In genomic region chr12:98955284-98955683, GRCh38 we compare ENCODE assay signal across 8 cellular contexts.
DNase-seq lines count a peak whose midpoint lies in the region; ATAC-seq and TF ChIP-seq lines count a peak whose summit lies in the region.

No MANE protein-coding gene starts in this region.

- no peak overlapping the region for H3K4me3 Mint-ChIP-seq in naive thymus-derived CD8-positive, alpha-beta T cell

- H3K36me3 Mint-ChIP-seq in naive thymus-derived CD8-positive, alpha-beta T cell = peaks cover 0 to under 1% (median 0%) of the 10 kb centered on the region in 3 donors

- CTCF ChIA-PET in AG04449 (lab: Yijun Ruan, JAX) = interaction anchor here (1.1 to 4.4 kb wide), 3 partner anchors 15 to 43 kb away, joined by 3 to 16 read pairs (median 3); no protein-coding TSS in a partner anchor

- peak; percentile 14 for TF ChIP-seq CTCF in AG04449 (IDR thresholded peaks at IDR 0.05; ENCODE audit: insufficient read depth, low read length, missing control alignments)

- no peak for DNase-seq in AG04449 (ENCODE audit: low read depth, low spot score)
- peak; percentile 5 for DNase-seq in RPMI7951 (ENCODE audit: low read depth)
- peak; percentile 36 for DNase-seq in left kidney (ENCODE audit: low read depth, low spot score)
- no peak for DNase-seq in mucosa of gallbladder (ENCODE audit: low spot score)
- DNase-seq in naive thymus-derived CD8-positive, alpha-beta T cell = no peak
- DNase-seq in nucleus accumbens (lab: John Stamatoyannopoulos, UW) = no peak

- no peaks in the 10 kb centered on the region for H3K4me1 Mint-ChIP-seq in naive thymus-derived CD8-positive, alpha-beta T cell

- POLR2A ChIA-PET in AG04449 (lab: Yijun Ruan, JAX) = no interaction called here
- POLR2A ChIA-PET in naive thymus-derived CD8-positive, alpha-beta T cell (lab: Charles Lee) = no interaction called here

- H3K9me3 Mint-ChIP-seq in naive thymus-derived CD8-positive, alpha-beta T cell = peaks cover 0 to 9% (median 3%) of the 10 kb centered on the region in 9 donors

- H3K27ac Mint-ChIP-seq in naive thymus-derived CD8-positive, alpha-beta T cell = no peak overlapping the region

- H3K27me3 Mint-ChIP-seq in naive thymus-derived CD8-positive, alpha-beta T cell = peaks cover 4 to 25% (median 18%) of the 10 kb centered on the region in 5 donors

- ATAC-seq in GM18508 (IDR thresholded peaks at IDR 0.05; ENCODE audit: insufficient read depth, unreplicated experiment) (peak; percentile 87), HG03039 (IDR thresholded peaks at IDR 0.05; ENCODE audit: unreplicated experiment) (peak; percentile 83)
- no peak for ATAC-seq in naive thymus-derived CD8-positive, alpha-beta T cell

- H3K4me3 ChIP-seq in AG04449 (ENCODE audit: low read depth, low read length) = no peak overlapping the region

Comparison
In these comparisons a context has a peak if more than half of its experiments do, and no peak if none do; other contexts are left out.
1. DNase-seq: peak in RPMI7951 (single experiment) and left kidney (single experiment); none in AG04449 (single experiment), mucosa of gallbladder (single experiment), naive thymus-derived CD8-positive, alpha-beta T cell (0 of 10) and nucleus accumbens (0 of 56).
2. ATAC-seq: peak in GM18508 (single experiment) and HG03039 (single experiment); none in naive thymus-derived CD8-positive, alpha-beta T cell (0 of 2).